Comparison of ENCODE assay signal across 24 cellular contexts in the genomic region with DNA sequence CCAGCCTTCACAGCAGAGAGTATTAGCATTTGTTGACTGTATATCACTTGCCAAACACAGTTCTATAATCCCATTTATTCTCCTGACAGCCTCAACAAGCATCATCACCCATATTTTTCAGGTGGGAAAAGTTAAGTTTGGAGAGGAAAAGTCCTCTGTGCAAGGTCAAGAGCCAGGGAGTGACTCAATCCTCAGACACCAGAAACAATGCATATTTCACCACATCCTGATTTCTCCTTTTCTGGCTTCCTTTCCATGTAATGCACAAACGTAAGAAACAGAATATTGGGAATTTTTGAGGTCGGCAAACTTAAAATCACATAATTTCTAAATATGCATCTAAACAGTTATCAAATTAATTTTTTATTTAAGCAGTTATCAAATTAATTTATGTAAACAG.
DNase-seq lines count a peak whose midpoint lies in the region; TF ChIP-seq lines count a peak whose summit lies in the region.
"Had no signal": no experiment of that assay in that cellular context is flagged by ENCODE, and none has a peak within 500 bp of the region (broad histone marks: within the 10 kb centered on the region; RNA-seq: fewer than 3 reads in every experiment).

No MANE protein-coding gene starts in this region.

- TF ChIP-seq CTCF in MCF 10A (IDR thresholded peaks at IDR 0.05; ENCODE audit: unreplicated experiment) (no peak), breast epithelium (IDR thresholded peaks at IDR 0.05) (no peak), fibroblast of villous mesenchyme (IDR thresholded peaks at IDR 0.05; ENCODE audit: insufficient read depth, low read depth, low read length) (no peak)

- CTCF ChIA-PET in MCF 10A (lab: Yijun Ruan, JAX) = interaction anchor here (0.7 to 1.4 kb wide), 4 partner anchors 39 to 964 kb away, joined by 3 to 5 read pairs (median 4); no protein-coding TSS in a partner anchor
- CTCF ChIA-PET in activated CD4-positive, alpha-beta memory T cell treated with anti-CD3 and anti-CD28 coated beads for 36 hours (lab: Charles Lee) = no interaction called here

- BruUV-seq in MCF 10A (replicated peaks; lab: Mats Ljungman, UMichigan) = no TSS peak

- no peaks in the 10 kb centered on the region for H3K27me3 ChIP-seq in breast epithelium
- H3K27me3 ChIP-seq: foreskin keratinocyte, spleen had no signal

- no peaks in the 10 kb centered on the region for H3K36me3 Mint-ChIP-seq in MCF 10A (ENCODE audit: insufficient read depth, unreplicated experiment)
- H3K36me3 Mint-ChIP-seq in activated CD4-positive, alpha-beta memory T cell treated with anti-CD3 and anti-CD28 coated beads for 36 hours = no peaks in the 10 kb centered on the region
- H3K36me3 Mint-ChIP-seq: activated CD8-positive, alpha-beta memory T cell treated with anti-CD3 and anti-CD28 coated beads, Interleukin-2, amount 10 ng/mL, durations not matched to agents 7 days and 5 days; CD8-positive, alpha-beta T cell; naive B cell; type B pancreatic cell had no signal

- TF ChIP-seq POLR2A in breast epithelium (IDR thresholded peaks at IDR 0.05) = no peak

- POLR2A ChIA-PET in MCF 10A (lab: Yijun Ruan, JAX) = interaction anchor here (0.9 to 1.9 kb wide), 3 partner anchors 8 to 121 kb away, joined by 3 to 6 read pairs (median 5); no protein-coding TSS in a partner anchor
- POLR2A ChIA-PET in activated CD4-positive, alpha-beta memory T cell treated with anti-CD3 and anti-CD28 coated beads for 36 hours (lab: Charles Lee) = no interaction called here

- H3K4me3 ChIP-seq in breast epithelium = no peak overlapping the region
- no peak overlapping the region for H3K4me3 ChIP-seq in fibroblast of villous mesenchyme (ENCODE audit: low read depth, low read length)
- H3K4me3 ChIP-seq: GM12878, spleen had no signal

- H3K27ac Mint-ChIP-seq in MCF 10A (ENCODE audit: low read depth, unreplicated experiment) = no peak overlapping the region
- no peak overlapping the region for H3K27ac Mint-ChIP-seq in activated CD4-positive, alpha-beta memory T cell treated with anti-CD3 and anti-CD28 coated beads for 36 hours
- H3K27ac Mint-ChIP-seq: activated CD8-positive, alpha-beta memory T cell treated with anti-CD3 and anti-CD28 coated beads, Interleukin-2, amount 10 ng/mL, durations not matched to agents 7 days and 5 days; CD8-positive, alpha-beta T cell; naive B cell; type B pancreatic cell had no signal

- H3K4me3 Mint-ChIP-seq in MCF 10A (ENCODE audit: unreplicated experiment) = no peak overlapping the region
- no peak overlapping the region for H3K4me3 Mint-ChIP-seq in activated CD4-positive, alpha-beta memory T cell treated with anti-CD3 and anti-CD28 coated beads for 36 hours
- H3K4me3 Mint-ChIP-seq: activated CD8-positive, alpha-beta memory T cell treated with anti-CD3 and anti-CD28 coated beads, Interleukin-2, amount 10 ng/mL, durations not matched to agents 7 days and 5 days; CD8-positive, alpha-beta T cell; naive B cell; T-helper 1 cell treated with Interleukin-12 subunit alpha and Interleukin-12 subunit beta and Interleukin-4 antibody, amounts not matched to agents 30 μg/mL and 1 μg/mL, for 36 hours; type B pancreatic cell had no signal

- H3K27me3 Mint-ChIP-seq in MCF 10A (ENCODE audit: insufficient read depth, unreplicated experiment) = no peaks in the 10 kb centered on the region
- H3K27me3 Mint-ChIP-seq in activated CD4-positive, alpha-beta memory T cell treated with anti-CD3 and anti-CD28 coated beads for 36 hours = no peaks in the 10 kb centered on the region
- H3K27me3 Mint-ChIP-seq: activated CD8-positive, alpha-beta memory T cell treated with anti-CD3 and anti-CD28 coated beads, Interleukin-2, amount 10 ng/mL, durations not matched to agents 7 days and 5 days; type B pancreatic cell had no signal

- H3K27ac ChIP-seq in breast epithelium = no peak overlapping the region
- no peak overlapping the region for H3K27ac ChIP-seq in substantia nigra (ENCODE audit: low read depth, low read length, poor library complexity, severe bottlenecking)
- H3K27ac ChIP-seq: foreskin keratinocyte, HL-60, spleen had no signal

- H3K9me3 Mint-ChIP-seq in MCF 10A (ENCODE audit: unreplicated experiment) = peaks cover 6% of the 10 kb centered on the region
- peaks cover 4% of the 10 kb centered on the region for H3K9me3 Mint-ChIP-seq in activated CD4-positive, alpha-beta memory T cell treated with anti-CD3 and anti-CD28 coated beads for 36 hours
- H3K9me3 Mint-ChIP-seq: type B pancreatic cell had no signal

- no peaks in the 10 kb centered on the region for H3K4me1 ChIP-seq in breast epithelium

- H3K9me3 ChIP-seq in breast epithelium = no peaks in the 10 kb centered on the region
- H3K9me3 ChIP-seq: spleen had no signal

- peaks cover 24% of the 10 kb centered on the region for H3K4me1 Mint-ChIP-seq in MCF 10A (ENCODE audit: insufficient read depth, unreplicated experiment)
- H3K4me1 Mint-ChIP-seq in activated CD4-positive, alpha-beta memory T cell treated with anti-CD3 and anti-CD28 coated beads for 36 hours (ENCODE audit: low read depth) = peaks cover 15% of the 10 kb centered on the region
- H3K4me1 Mint-ChIP-seq: naive B cell had no signal

- H3K36me3 ChIP-seq in breast epithelium = no peaks in the 10 kb centered on the region
- H3K36me3 ChIP-seq: spleen had no signal

- intact Hi-C loops in MCF 10A (cut with micrococcal nuclease) = no loop called here
- intact Hi-C loops in breast epithelium (cut with DNase I; ENCODE audit: low total_unique reads) = no loop called here
- intact Hi-C loops in activated CD4-positive, alpha-beta memory T cell treated with anti-CD3 and anti-CD28 coated beads for 36 hours (cut with micrococcal nuclease) = no loop called here

- DNase-seq in MCF 10A (ENCODE audit: unreplicated experiment) = peak; percentile 59
- DNase-seq in breast epithelium (ENCODE audit: low spot score in 2 of 2) = no peak
- DNase-seq in astrocyte of the hippocampus (ENCODE audit: low read depth, low spot score) = peak; percentile 23
- peak; percentile 42 for DNase-seq in fibroblast of villous mesenchyme (ENCODE audit: low read depth)
- DNase-seq in substantia nigra (lab: John Stamatoyannopoulos, UW) = no peak
- DNase-seq in activated CD4-positive, alpha-beta memory T cell treated with anti-CD3 and anti-CD28 coated beads for 36 hours = no peak
- no peak for DNase-seq in T-helper 9 cell
- no peak for DNase-seq in NCI-H748 (lab: John Stamatoyannopoulos, UW; ENCODE audit: unreplicated experiment)
- DNase-seq: 8988T; activated CD8-positive, alpha-beta memory T cell treated with anti-CD3 and anti-CD28 coated beads, Interleukin-2, amount 10 ng/mL, durations not matched to agents 7 days and 5 days; activated effector memory CD4-positive, alpha-beta T cell treated with Interleukin-2 at 50 U/mL for 16 hours; amniotic stem cell; CD8-positive, alpha-beta T cell; Kasumi-1; naive B cell; NCI-H187; posterior cingulate gyrus; SHP77 treated with DMSO at 0.1 percent for 48 hours; spleen had no signal

Comparison
In these comparisons a context has a peak if more than half of its experiments do, and no peak if none do; other contexts are left out.
1. DNase-seq: peak in MCF 10A (single experiment), astrocyte of the hippocampus (single experiment) and fibroblast of villous mesenchyme (single experiment); none in breast epithelium (0 of 2), substantia nigra (0 of 49), activated CD4-positive, alpha-beta memory T cell treated with anti-CD3 and anti-CD28 coated beads for 36 hours (single experiment), T-helper 9 cell (single experiment) and NCI-H748 (single experiment).